Comparison of ENCODE assay signal across 1 cellular context in genomic region chr5:54063817-54064216, GRCh38.
TF ChIP-seq lines count a peak whose summit lies in the region.

No MANE protein-coding gene starts in this region.

TF ChIP-seq in WTC11, 78 proteins besides CTCF, POLR2A, EP300 and RAD21 (continued from another document):
- TF ChIP-seq ZNF281 (CRISPR knock-in tag; IDR thresholded peaks at IDR 0.05) = no peak
- TF ChIP-seq HMGA2 (CRISPR knock-in tag; IDR thresholded peaks at IDR 0.05) = no peak
- TF ChIP-seq AR (CRISPR knock-in tag; IDR thresholded peaks at IDR 0.05) = no peak
- TF ChIP-seq ELF4 (CRISPR knock-in tag; IDR thresholded peaks at IDR 0.05; ENCODE audit: low read depth) = no peak
- no peak for TF ChIP-seq ERG (CRISPR knock-in tag; IDR thresholded peaks at IDR 0.05)
- no peak for TF ChIP-seq ESRRA (CRISPR knock-in tag; IDR thresholded peaks at IDR 0.05; ENCODE audit: borderline replicate concordance)
- TF ChIP-seq TCF7 (CRISPR knock-in tag; IDR thresholded peaks at IDR 0.05; ENCODE audit: low read depth) = no peak
- no peak for TF ChIP-seq ZNF671 (CRISPR knock-in tag; IDR thresholded peaks at IDR 0.05)
- TF ChIP-seq NFYB (CRISPR knock-in tag; conservative IDR thresholded peaks at IDR 0.05; ENCODE audit: low read depth) = no peak
TF ChIP-seq in WTC11: peak in this region for 0.
